ENCODE assay signal across 30 cellular contexts in genomic region chr12:78571953-78572352, GRCh38.
DNase-seq lines count a peak whose midpoint lies in the region; FAIRE-seq and TF ChIP-seq lines count a peak whose summit lies in the region.
"Had no signal": no experiment of that assay in that cellular context is flagged by ENCODE, and none has a peak within 500 bp of the region (broad histone marks: within the 10 kb centered on the region; RNA-seq: fewer than 3 reads in every experiment).

No MANE protein-coding gene starts in this region.

- no peak overlapping the region for H3K23ac ChIP-seq in H1 (ENCODE audit: insufficient read length)

- H3K36me3 Mint-ChIP-seq in neural progenitor cell = no peaks in the 10 kb centered on the region
- H3K36me3 Mint-ChIP-seq: activated naive CD4-positive, alpha-beta T cell treated with anti-CD3 and anti-CD28 coated beads, Interleukin-2, amount 50 U/mL, for 72 hours had no signal

- H3K79me2 ChIP-seq in H1 (ENCODE audit: control insufficient read depth in 1 of 2, insufficient read depth in 2 of 2, low read length in 2 of 2) = no peaks in the 10 kb centered on the region
- no peaks in the 10 kb centered on the region for H3K79me2 ChIP-seq in neural progenitor cell (ENCODE audit: low read depth)

- H2BK120ac ChIP-seq in H1 (replicated peaks; ENCODE audit: low read depth, low read length) = no peak overlapping the region

- no peak overlapping the region for H2BK15ac ChIP-seq in H1 (ENCODE audit: low read length)

- no peak overlapping the region for H2BK5ac ChIP-seq in H1 (ENCODE audit: low read depth, low read length)

- TF ChIP-seq POLR2A in H1 (IDR thresholded peaks at IDR 0.05; ENCODE audit: control extremely low read depth in 1 of 2, low read depth in 2 of 2, low read length in 2 of 2) (no peak), esophagus squamous epithelium (IDR thresholded peaks at IDR 0.05) (no peak)

- no peaks in the 10 kb centered on the region for H3F3A ChIP-seq in neural progenitor cell (ENCODE audit: low read depth)

- no peak overlapping the region for H3K56ac ChIP-seq in H1 (replicated peaks; ENCODE audit: insufficient read length, low read depth, low read length)

- no peak overlapping the region for H3K4me3 ChIP-seq in NT2/D1 (ENCODE audit: insufficient read length, low read depth)
- H3K4me3 ChIP-seq in H1 (ENCODE audit: extremely low read depth in 1 of 4, insufficient read depth in 2 of 4, low read depth in 3 of 4, low read length in 4 of 4) = no peak overlapping the region
- no peak overlapping the region for H3K4me3 ChIP-seq in neural progenitor cell
- no peak overlapping the region for H3K4me3 ChIP-seq in esophagus squamous epithelium
- H3K4me3 ChIP-seq in brain microvascular endothelial cell (ENCODE audit: low read depth, low read length) = no peak overlapping the region
- H3K4me3 ChIP-seq: PC-9, prostate gland, stomach, thyroid gland, vagina had no signal

- 77% methylated on average over 5 of the region's 5 CpGs; no CpG with 5 or more reads in 1 of the 2 experiments for WGBS in H1 (ENCODE audit: extremely low coverage in 1 of 2, insufficient coverage in 1 of 2, insufficient read length in 1 of 2, insufficient replicate concordance in 2 of 2, low coverage in 1 of 2, low lambda C conversion rate in 2 of 2, missing lambda C conversion rate in 1 of 2), 2 experiments
- WGBS in esophagus squamous epithelium, 2 donors = 64 to 78% methylated on average over 5 of the region's 5 CpGs

- TF ChIP-seq RAD21 in H1 (IDR thresholded peaks at IDR 0.05 in 1 of 2, conservative IDR thresholded peaks at IDR 0.05 in 1 of 2; ENCODE audit: low read depth in 2 of 2, low read length in 2 of 2) = peak; percentile 75 to 77

- H3K4me1 Mint-ChIP-seq in neural progenitor cell = peaks cover 18% of the 10 kb centered on the region
- H3K4me1 Mint-ChIP-seq: B cell had no signal

- intact Hi-C loops in esophagus squamous epithelium (cut with DNase I) = no loop called here

- H3K4me3 Mint-ChIP-seq in neural progenitor cell = no peak overlapping the region
- H3K4me3 Mint-ChIP-seq: B cell had no signal

- POLR2A ChIA-PET in H1 (lab: Charles Lee; ENCODE audit: partially characterized antibody) = no interaction called here

- peaks cover 12% of the 10 kb centered on the region; the same call in 1 of the 2 replicates for H3K9me3 ChIP-seq in NT2/D1 (ENCODE audit: insufficient read depth, low read length)
- peaks cover 2 to 5% of the 10 kb centered on the region in 2 experiments; a peak in 2 of 4 replicates for H3K9me3 ChIP-seq in H1 (ENCODE audit: insufficient read depth in 2 of 2, low read depth in 1 of 2, low read length in 1 of 2)
- no peaks in the 10 kb centered on the region for H3K9me3 ChIP-seq in neural progenitor cell (ENCODE audit: low read depth)
- H3K9me3 ChIP-seq in esophagus squamous epithelium = no peaks in the 10 kb centered on the region
- H3K9me3 ChIP-seq: neutrophil, prostate gland, thyroid gland, vagina had no signal

- H4K20me1 ChIP-seq in H1 (replicated peaks in 1 of 2; ENCODE audit: control insufficient read depth in 1 of 2, insufficient read depth in 2 of 2, low read length in 2 of 2) (no peaks in the 10 kb centered on the region), neural progenitor cell (ENCODE audit: low read depth) (no peaks in the 10 kb centered on the region)

- H3K27me3 ChIP-seq in NT2/D1 (ENCODE audit: insufficient read depth, insufficient read length) (no peaks in the 10 kb centered on the region), H1 (replicated peaks in 1 of 4; ENCODE audit: control insufficient read depth in 3 of 4, extremely low read depth in 1 of 4, insufficient read depth in 3 of 4, low read length in 3 of 4) (no peaks in the 10 kb centered on the region; a peak in 1 of 7 replicates), neural progenitor cell (no peaks in the 10 kb centered on the region), esophagus squamous epithelium (no peaks in the 10 kb centered on the region), brain microvascular endothelial cell (replicated peaks) (no peaks in the 10 kb centered on the region)
- H3K27me3 ChIP-seq: neutrophil, stomach, thyroid gland, vagina had no signal

- no peak overlapping the region for H4K91ac ChIP-seq in H1 (replicated peaks; ENCODE audit: insufficient read length, low read length)

- no peak overlapping the region for H3K4ac ChIP-seq in H1 (replicated peaks; ENCODE audit: insufficient read length, low read depth, low read length)

- H3K14ac ChIP-seq in H1 (ENCODE audit: insufficient read length) = no peak overlapping the region

- no peak overlapping the region for H3K18ac ChIP-seq in H1 (ENCODE audit: extremely low read depth, low read length)

- H3K9me3 Mint-ChIP-seq in neural progenitor cell = peaks cover 8% of the 10 kb centered on the region

- FAIRE-seq in H1 (lab: Jason Lieb, UNC) = no peak
- FAIRE-seq: endothelial cell of umbilical vein had no signal

- TF ChIP-seq EP300 in H1 (IDR thresholded peaks at IDR 0.05; ENCODE audit: borderline replicate concordance in 1 of 2, low read depth in 2 of 2, low read length in 2 of 2) = no peak

- no peaks in the 10 kb centered on the region for H3K36me3 ChIP-seq in NT2/D1 (ENCODE audit: insufficient read depth, insufficient read length, low read length)
- no peaks in the 10 kb centered on the region for H3K36me3 ChIP-seq in H1 (ENCODE audit: control insufficient read depth in 2 of 4, insufficient read depth in 4 of 4, low read length in 3 of 4)
- H3K36me3 ChIP-seq in neural progenitor cell = no peaks in the 10 kb centered on the region
- no peaks in the 10 kb centered on the region for H3K36me3 ChIP-seq in esophagus squamous epithelium
- H3K36me3 ChIP-seq in brain microvascular endothelial cell (replicated peaks) = no peaks in the 10 kb centered on the region
- H3K36me3 ChIP-seq: neutrophil, prostate gland, stomach, thyroid gland, vagina had no signal

- H3K4me2 ChIP-seq in H1 (ENCODE audit: insufficient read depth in 1 of 2, low read depth in 2 of 2, low read length in 2 of 2) (no peak overlapping the region), neural progenitor cell (no peak overlapping the region)
- H3K4me2 ChIP-seq: PC-9 had no signal

- CTCF ChIA-PET in H1 (lab: Charles Lee; ENCODE audit: partially characterized antibody) = interaction anchor here (0.6 to 4.3 kb wide), 6 partner anchors 9 to 392 kb away, joined by 3 to 26 read pairs (median 6); no protein-coding TSS in a partner anchor

- H3K27ac Mint-ChIP-seq in neural progenitor cell = no peak overlapping the region
- H3K27ac Mint-ChIP-seq: activated naive CD4-positive, alpha-beta T cell treated with anti-CD3 and anti-CD28 coated beads, Interleukin-2, amount 50 U/mL, for 72 hours; activated T-helper 2 cell treated with anti-CD3 and anti-CD28 coated beads, Interferon-gamma antibody, Interleukin-2, Interleukin-4, amounts not matched to agents 10 μg/mL and 5 μg/mL and 100 μg/mL, durations not matched to agents 14 hours and 24 hours and 36 hours; B cell had no signal

- H2BK12ac ChIP-seq in H1 (ENCODE audit: low read depth, low read length) = no peak overlapping the region

- no peak overlapping the region for H2AFZ ChIP-seq in H1 (ENCODE audit: low read length)
- H2AFZ ChIP-seq in neural progenitor cell (replicated peaks) = peak overlapping the region; percentile 87
- H2AFZ ChIP-seq: PC-9 had no signal

- peaks cover 3% of the 10 kb centered on the region for H3K27me3 Mint-ChIP-seq in neural progenitor cell (ENCODE audit: insufficient read depth, low read depth)
- H3K27me3 Mint-ChIP-seq: B cell had no signal

- H4K8ac ChIP-seq in H1 (ENCODE audit: extremely low read depth, insufficient read depth, low read length) = no peak overlapping the region

- H3K9ac ChIP-seq in NT2/D1 (ENCODE audit: insufficient read length, low read depth) (no peak overlapping the region), H1 (replicated peaks in 1 of 4; ENCODE audit: extremely low read depth in 1 of 4, low read depth in 3 of 4, low read length in 3 of 4) (no peak overlapping the region), neural progenitor cell (no peak overlapping the region)

- H3K27ac ChIP-seq in H1 (ENCODE audit: low read depth, low read length) = no peak overlapping the region
- no peak overlapping the region for H3K27ac ChIP-seq in neural progenitor cell
- no peak overlapping the region for H3K27ac ChIP-seq in esophagus squamous epithelium
- no peak overlapping the region for H3K27ac ChIP-seq in brain microvascular endothelial cell
- H3K27ac ChIP-seq: neutrophil, PC-9, prostate gland, stomach, thyroid gland, vagina had no signal

- H3K4me1 ChIP-seq in NT2/D1 (ENCODE audit: insufficient read depth, insufficient read length) (no peaks in the 10 kb centered on the region), H1 (replicated peaks in 1 of 4; ENCODE audit: control insufficient read depth in 3 of 4, insufficient read depth in 4 of 4, low read length in 3 of 4) (peaks cover 0 to 3% (median 1%) of the 10 kb centered on the region in 4 experiments; a peak in 2 of 7 replicates), neural progenitor cell (peaks cover 25% of the 10 kb centered on the region), esophagus squamous epithelium (no peaks in the 10 kb centered on the region)
- H3K4me1 ChIP-seq: prostate gland, stomach, thyroid gland, vagina had no signal

- H3K23me2 ChIP-seq in H1 (ENCODE audit: low read depth, low read length) = no peaks in the 10 kb centered on the region

- H4K5ac ChIP-seq in H1 (ENCODE audit: insufficient read length, low read depth, low read length) = no peak overlapping the region

- no peak overlapping the region for H2BK20ac ChIP-seq in H1 (ENCODE audit: low read length)

- no peaks in the 10 kb centered on the region for H3K79me1 ChIP-seq in H1 (ENCODE audit: low read depth, low read length)

- in situ Hi-C loops in brain microvascular endothelial cell (cut with HindIII; ENCODE audit: low pct_ligation_motif_present, low sequenced_read_pairs) = no loop called here

- TF ChIP-seq CTCF in H1 (IDR thresholded peaks at IDR 0.05; ENCODE audit: control extremely low read depth in 1 of 3, insufficient read depth in 1 of 3, low read depth in 1 of 3, low read length in 3 of 3) (peak; percentile 27 to 53 (median 46)), neural progenitor cell (IDR thresholded peaks at IDR 0.05) (peak; percentile 55), esophagus squamous epithelium (IDR thresholded peaks at IDR 0.05) (no peak), brain microvascular endothelial cell (IDR thresholded peaks at IDR 0.05; ENCODE audit: low read depth, low read length, missing control alignments) (no peak)

- H2AK5ac ChIP-seq in H1 (ENCODE audit: low read depth, low read length) = no peak overlapping the region

- DNase-seq in NCI-H82 (lab: John Stamatoyannopoulos, UW) (peak; percentile 29), NCI-H82 treated with DMSO at 0.1 percent for 48 hours (lab: John Stamatoyannopoulos, UW; ENCODE audit: unreplicated experiment) (no peak), NT2/D1 (ENCODE audit: low read depth, low spot score) (peak; percentile 8), H1 (ENCODE audit: low read depth in 1 of 2, low spot score in 2 of 2) (peak in 1 of 2 experiments; percentile 49), neural progenitor cell (ENCODE audit: low spot score) (peak; percentile 41), esophagus squamous epithelium (lab: John Stamatoyannopoulos, UW) (no peak), brain microvascular endothelial cell (no peak)
- DNase-seq in activated naive CD4-positive, alpha-beta T cell treated with anti-CD3 and anti-CD28 coated beads, Interleukin-2, amount 50 U/mL, for 16 hours = no peak
- DNase-seq: activated CD4-positive, alpha-beta T cell treated with anti-CD3 and anti-CD28 coated beads for 4 hours; activated CD8-positive, alpha-beta memory T cell treated with anti-CD3 and anti-CD28 coated beads for 24 hours; activated T-cell treated with anti-CD3 and anti-CD28 coated beads for 4 hours; amygdala; DMS79; GDM1; hypothalamus; left ventricle myocardium superior; NCI-H146; NCI-H2107; PC-9; stimulated activated CD4-positive, alpha-beta T cell treated with anti-CD3 and anti-CD28 coated beads, Interleukin-12 subunit alpha, Interleukin-12 subunit beta, amount 100 ng/mL, for 4 hours; stimulated activated CD4-positive, alpha-beta T cell treated with anti-CD3 and anti-CD28 coated beads, Interleukin-2, amount 100 ng/mL, for 48 hours; stomach had no signal

Comparison
In these comparisons a context has a peak if more than half of its experiments do, and no peak if none do; other contexts are left out.
1. DNase-seq: peak in NCI-H82 (single experiment), NT2/D1 (single experiment) and neural progenitor cell (single experiment); none in NCI-H82 treated with DMSO at 0.1 percent for 48 hours (single experiment), esophagus squamous epithelium (single experiment), activated naive CD4-positive, alpha-beta T cell treated with anti-CD3 and anti-CD28 coated beads, Interleukin-2, amount 50 U/mL, for 16 hours (single experiment) and brain microvascular endothelial cell (single experiment).
2. CTCF ChIP-seq: peak in H1 (3 of 3) and neural progenitor cell (single experiment); none in esophagus squamous epithelium (0 of 6) and brain microvascular endothelial cell (single experiment).